ENCODE assay signal across 1 cellular context in genomic region chr17:7572588-7573323, GRCh38.
TF ChIP-seq lines count a peak whose summit lies in the region.

No MANE protein-coding gene starts in this region.

TF ChIP-seq in HepG2, 621 proteins besides CTCF, POLR2A, EP300 and RAD21 (continued from another document and continues in another):
- TF ChIP-seq, protein P1, sequence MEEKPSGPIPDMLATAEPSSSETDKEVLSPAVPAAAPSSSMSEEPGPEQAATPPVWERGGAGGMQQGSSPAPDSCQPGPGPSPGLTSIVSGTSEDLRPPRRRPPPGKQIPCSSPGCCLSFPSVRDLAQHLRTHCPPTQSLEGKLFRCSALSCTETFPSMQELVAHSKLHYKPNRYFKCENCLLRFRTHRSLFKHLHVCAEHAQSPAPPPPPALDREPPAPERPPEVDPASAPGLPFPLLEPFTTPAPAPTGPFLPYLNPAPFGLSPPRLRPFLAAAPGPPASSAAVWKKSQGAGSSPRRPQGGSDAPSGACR (CRISPR knock-in tag; IDR thresholded peaks at IDR 0.05): 0 out of 2 replicates have a peak, but pooled peaks have one; percentile 47
- TF ChIP-seq ARID3A (IDR thresholded peaks at IDR 0.05; ENCODE audit: low read depth, low read length) (peak; percentile 56; the same call in 1 of the 2 replicates), SMAD3 (CRISPR knock-in tag; IDR thresholded peaks at IDR 0.05) (peak; percentile 6; the same call in 1 of the 2 replicates), NFE2 (CRISPR knock-in tag; IDR thresholded peaks at IDR 0.05) (no peak), KDM5A (IDR thresholded peaks at IDR 0.05; ENCODE audit: borderline replicate concordance, low read length) (peak; percentile 4; the same call in 1 of the 2 replicates), GABPA (IDR thresholded peaks at IDR 0.05; ENCODE audit: low read depth, low read length) (no peak), GABPA (CRISPR knock-in tag; IDR thresholded peaks at IDR 0.05; ENCODE audit: low read depth) (peak; percentile 54), KLF6 (CRISPR knock-in tag; IDR thresholded peaks at IDR 0.05) (peak; percentile 47), SIN3A (IDR thresholded peaks at IDR 0.05; ENCODE audit: borderline replicate concordance, low read depth, low read length) (peak; percentile 90), ZNF180 (CRISPR knock-in tag; IDR thresholded peaks at IDR 0.05; ENCODE audit: borderline replicate concordance, low read depth) (no peak), ZBTB26 (CRISPR knock-in tag; IDR thresholded peaks at IDR 0.05; ENCODE audit: borderline replicate concordance) (no peak), POGZ (CRISPR knock-in tag; IDR thresholded peaks at IDR 0.05) (peak; percentile 69; the same call in 1 of the 2 replicates), CBX1 (IDR thresholded peaks at IDR 0.05; ENCODE audit: low read depth) (no peak), ZNF678 (CRISPR knock-in tag; IDR thresholded peaks at IDR 0.05) (peak; percentile 85), HOXD1 (CRISPR knock-in tag; IDR thresholded peaks at IDR 0.05) (0 out of 2 replicates have a peak, but pooled peaks have one; percentile 55), RNF219 (CRISPR knock-in tag; IDR thresholded peaks at IDR 0.05) (peak; percentile 85), ZNF773 (CRISPR knock-in tag; IDR thresholded peaks at IDR 0.05; ENCODE audit: borderline replicate concordance) (no peak), ZNF616 (CRISPR knock-in tag; IDR thresholded peaks at IDR 0.05; ENCODE audit: low read depth) (0 out of 2 replicates have a peak, but pooled peaks have one; percentile 18), SP4 (CRISPR knock-in tag; IDR thresholded peaks at IDR 0.05) (peak; percentile 92; the same call in 1 of the 2 replicates), ZNF550 (CRISPR knock-in tag; IDR thresholded peaks at IDR 0.05; ENCODE audit: borderline replicate concordance) (no peak), ZNF740 (CRISPR knock-in tag; IDR thresholded peaks at IDR 0.05) (0 out of 2 replicates have a peak, but pooled peaks have one; percentile 42), ZNF326 (CRISPR knock-in tag; IDR thresholded peaks at IDR 0.05; ENCODE audit: borderline replicate concordance) (no peak), U2AF2 (IDR thresholded peaks at IDR 0.05; ENCODE audit: low read depth, low read length) (no peak), ZNF775 (CRISPR knock-in tag; IDR thresholded peaks at IDR 0.05; ENCODE audit: borderline replicate concordance) (no peak), NPAS2 (CRISPR knock-in tag; IDR thresholded peaks at IDR 0.05; ENCODE audit: borderline replicate concordance) (peak; percentile 30; the same call in 1 of the 2 replicates), ZC3H4 (CRISPR knock-in tag; IDR thresholded peaks at IDR 0.05; ENCODE audit: borderline replicate concordance) (no peak), FLYWCH1 (CRISPR knock-in tag; IDR thresholded peaks at IDR 0.05) (no peak), ZNF160 (CRISPR knock-in tag; IDR thresholded peaks at IDR 0.05) (0 out of 2 replicates have a peak, but pooled peaks have one; percentile 28), SETDB1 (CRISPR knock-in tag; IDR thresholded peaks at IDR 0.05; ENCODE audit: borderline replicate concordance) (no peak), PTBP1 (IDR thresholded peaks at IDR 0.05; ENCODE audit: low read depth, low read length, poor library complexity, severe bottlenecking) (no peak)
- TF ChIP-seq, protein P2, sequence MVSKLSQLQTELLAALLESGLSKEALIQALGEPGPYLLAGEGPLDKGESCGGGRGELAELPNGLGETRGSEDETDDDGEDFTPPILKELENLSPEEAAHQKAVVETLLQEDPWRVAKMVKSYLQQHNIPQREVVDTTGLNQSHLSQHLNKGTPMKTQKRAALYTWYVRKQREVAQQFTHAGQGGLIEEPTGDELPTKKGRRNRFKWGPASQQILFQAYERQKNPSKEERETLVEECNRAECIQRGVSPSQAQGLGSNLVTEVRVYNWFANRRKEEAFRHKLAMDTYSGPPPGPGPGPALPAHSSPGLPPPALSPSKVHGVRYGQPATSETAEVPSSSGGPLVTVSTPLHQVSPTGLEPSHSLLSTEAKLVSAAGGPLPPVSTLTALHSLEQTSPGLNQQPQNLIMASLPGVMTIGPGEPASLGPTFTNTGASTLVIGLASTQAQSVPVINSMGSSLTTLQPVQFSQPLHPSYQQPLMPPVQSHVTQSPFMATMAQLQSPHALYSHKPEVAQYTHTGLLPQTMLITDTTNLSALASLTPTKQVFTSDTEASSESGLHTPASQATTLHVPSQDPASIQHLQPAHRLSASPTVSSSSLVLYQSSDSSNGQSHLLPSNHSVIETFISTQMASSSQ (IDR thresholded peaks at IDR 0.05; ENCODE audit: low read depth): no peak
- TF ChIP-seq, protein P2 (CRISPR knock-in tag; IDR thresholded peaks at IDR 0.05; ENCODE audit: borderline replicate concordance): peak; percentile 76; the same call in 1 of the 2 replicates
- TF ChIP-seq, protein P3, sequence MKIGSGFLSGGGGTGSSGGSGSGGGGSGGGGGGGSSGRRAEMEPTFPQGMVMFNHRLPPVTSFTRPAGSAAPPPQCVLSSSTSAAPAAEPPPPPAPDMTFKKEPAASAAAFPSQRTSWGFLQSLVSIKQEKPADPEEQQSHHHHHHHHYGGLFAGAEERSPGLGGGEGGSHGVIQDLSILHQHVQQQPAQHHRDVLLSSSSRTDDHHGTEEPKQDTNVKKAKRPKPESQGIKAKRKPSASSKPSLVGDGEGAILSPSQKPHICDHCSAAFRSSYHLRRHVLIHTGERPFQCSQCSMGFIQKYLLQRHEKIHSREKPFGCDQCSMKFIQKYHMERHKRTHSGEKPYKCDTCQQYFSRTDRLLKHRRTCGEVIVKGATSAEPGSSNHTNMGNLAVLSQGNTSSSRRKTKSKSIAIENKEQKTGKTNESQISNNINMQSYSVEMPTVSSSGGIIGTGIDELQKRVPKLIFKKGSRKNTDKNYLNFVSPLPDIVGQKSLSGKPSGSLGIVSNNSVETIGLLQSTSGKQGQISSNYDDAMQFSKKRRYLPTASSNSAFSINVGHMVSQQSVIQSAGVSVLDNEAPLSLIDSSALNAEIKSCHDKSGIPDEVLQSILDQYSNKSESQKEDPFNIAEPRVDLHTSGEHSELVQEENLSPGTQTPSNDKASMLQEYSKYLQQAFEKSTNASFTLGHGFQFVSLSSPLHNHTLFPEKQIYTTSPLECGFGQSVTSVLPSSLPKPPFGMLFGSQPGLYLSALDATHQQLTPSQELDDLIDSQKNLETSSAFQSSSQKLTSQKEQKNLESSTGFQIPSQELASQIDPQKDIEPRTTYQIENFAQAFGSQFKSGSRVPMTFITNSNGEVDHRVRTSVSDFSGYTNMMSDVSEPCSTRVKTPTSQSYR (CRISPR knock-in tag; IDR thresholded peaks at IDR 0.05; ENCODE audit: borderline replicate concordance): 0 out of 2 replicates have a peak, but pooled peaks have one; percentile 44
- TF ChIP-seq, protein P4, sequence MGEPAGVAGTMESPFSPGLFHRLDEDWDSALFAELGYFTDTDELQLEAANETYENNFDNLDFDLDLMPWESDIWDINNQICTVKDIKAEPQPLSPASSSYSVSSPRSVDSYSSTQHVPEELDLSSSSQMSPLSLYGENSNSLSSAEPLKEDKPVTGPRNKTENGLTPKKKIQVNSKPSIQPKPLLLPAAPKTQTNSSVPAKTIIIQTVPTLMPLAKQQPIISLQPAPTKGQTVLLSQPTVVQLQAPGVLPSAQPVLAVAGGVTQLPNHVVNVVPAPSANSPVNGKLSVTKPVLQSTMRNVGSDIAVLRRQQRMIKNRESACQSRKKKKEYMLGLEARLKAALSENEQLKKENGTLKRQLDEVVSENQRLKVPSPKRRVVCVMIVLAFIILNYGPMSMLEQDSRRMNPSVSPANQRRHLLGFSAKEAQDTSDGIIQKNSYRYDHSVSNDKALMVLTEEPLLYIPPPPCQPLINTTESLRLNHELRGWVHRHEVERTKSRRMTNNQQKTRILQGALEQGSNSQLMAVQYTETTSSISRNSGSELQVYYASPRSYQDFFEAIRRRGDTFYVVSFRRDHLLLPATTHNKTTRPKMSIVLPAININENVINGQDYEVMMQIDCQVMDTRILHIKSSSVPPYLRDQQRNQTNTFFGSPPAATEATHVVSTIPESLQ (CRISPR knock-in tag; conservative IDR thresholded peaks at IDR 0.05): 0 out of 2 replicates have a peak, but pooled peaks have one; percentile 71
- TF ChIP-seq, protein P5, sequence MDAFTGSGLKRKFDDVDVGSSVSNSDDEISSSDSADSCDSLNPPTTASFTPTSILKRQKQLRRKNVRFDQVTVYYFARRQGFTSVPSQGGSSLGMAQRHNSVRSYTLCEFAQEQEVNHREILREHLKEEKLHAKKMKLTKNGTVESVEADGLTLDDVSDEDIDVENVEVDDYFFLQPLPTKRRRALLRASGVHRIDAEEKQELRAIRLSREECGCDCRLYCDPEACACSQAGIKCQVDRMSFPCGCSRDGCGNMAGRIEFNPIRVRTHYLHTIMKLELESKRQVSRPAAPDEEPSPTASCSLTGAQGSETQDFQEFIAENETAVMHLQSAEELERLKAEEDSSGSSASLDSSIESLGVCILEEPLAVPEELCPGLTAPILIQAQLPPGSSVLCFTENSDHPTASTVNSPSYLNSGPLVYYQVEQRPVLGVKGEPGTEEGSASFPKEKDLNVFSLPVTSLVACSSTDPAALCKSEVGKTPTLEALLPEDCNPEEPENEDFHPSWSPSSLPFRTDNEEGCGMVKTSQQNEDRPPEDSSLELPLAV (CRISPR knock-in tag; conservative IDR thresholded peaks at IDR 0.05; ENCODE audit: low read depth): 0 out of 2 replicates have a peak, but pooled peaks have one; percentile 62
